Comparison of ENCODE assay signal across 14 cellular contexts in the genomic region with DNA sequence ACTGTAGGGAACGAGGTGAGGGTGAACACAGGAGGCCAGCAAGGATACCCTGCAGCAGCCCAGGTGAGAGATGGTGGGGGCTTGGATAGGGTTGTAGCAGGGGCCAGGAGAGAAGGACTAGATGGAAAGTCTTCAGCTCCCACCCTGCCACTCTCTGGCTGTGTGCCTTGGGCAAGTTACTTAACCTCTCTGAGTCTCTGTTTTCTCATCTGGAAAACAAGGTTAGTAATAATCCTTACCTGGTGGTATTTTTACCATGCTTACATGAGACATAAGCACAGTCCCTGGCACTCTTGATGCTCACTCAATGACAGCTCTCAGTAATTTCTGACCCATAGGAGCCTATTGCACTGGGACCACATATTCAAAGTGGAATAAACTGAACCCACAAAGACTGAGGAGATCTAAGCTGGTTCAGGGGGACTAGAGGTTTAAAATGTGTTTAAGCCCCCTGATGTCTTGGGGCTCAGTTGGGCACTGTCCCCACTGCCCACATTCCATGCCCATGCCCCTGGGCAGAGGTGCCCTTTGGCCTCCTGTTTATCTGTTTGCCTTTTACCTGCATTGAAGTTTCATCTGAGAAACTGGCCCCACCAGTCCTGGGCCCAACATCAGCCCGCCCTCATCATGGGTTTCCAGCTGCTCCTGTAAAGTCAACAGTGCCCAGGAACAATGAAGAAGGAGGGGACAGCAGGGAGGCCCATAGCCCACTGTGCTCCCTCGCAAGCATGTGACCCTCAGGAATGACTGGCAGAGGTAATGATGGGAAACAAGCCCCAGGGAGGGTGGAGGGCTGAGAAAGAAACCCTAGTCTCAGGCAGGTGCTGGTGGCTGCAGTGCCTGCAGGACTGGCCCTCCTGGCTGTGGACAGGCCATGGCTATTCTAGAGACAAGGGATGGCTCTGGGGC.
DNase-seq lines count a peak whose midpoint lies in the region; ATAC-seq and TF ChIP-seq lines count a peak whose summit lies in the region.
"Had no signal": no experiment of that assay in that cellular context is flagged by ENCODE, and none has a peak within 500 bp of the region (broad histone marks: within the 10 kb centered on the region; RNA-seq: fewer than 3 reads in every experiment).

No MANE protein-coding gene starts in this region.

- no peak overlapping the region for H2BK120ac ChIP-seq in mesendoderm (ENCODE audit: low read depth, low read length)

- WGBS in mesendoderm (ENCODE audit: extremely low coverage, insufficient coverage, low lambda C conversion rate) = no CpG with 5 or more reads among the region's 3 CpGs
- WGBS in esophagus squamous epithelium, 2 donors = 82 to 86% methylated on average over 1 to 3 of the region's 3 CpGs

- H3K27ac ChIP-seq in mesendoderm (ENCODE audit: low read depth, low read length) = no peak overlapping the region
- H3K27ac ChIP-seq in esophagus squamous epithelium = no peak overlapping the region
- H3K27ac ChIP-seq: adrenal gland, tibial nerve had no signal

- TF ChIP-seq POLR2A in esophagus squamous epithelium (IDR thresholded peaks at IDR 0.05) = no peak

- no peak overlapping the region for H3K18ac ChIP-seq in mesendoderm (ENCODE audit: low read length)

- no peak overlapping the region for H3K23ac ChIP-seq in mesendoderm (ENCODE audit: low read length)

- no peak overlapping the region for H3K9ac ChIP-seq in mesendoderm (ENCODE audit: low read length)

- intact Hi-C loops in esophagus squamous epithelium (cut with DNase I) = no loop called here

- no peak overlapping the region for H4K8ac ChIP-seq in mesendoderm (ENCODE audit: low read depth, low read length)

- H2BK15ac ChIP-seq in mesendoderm (replicated peaks; ENCODE audit: low read depth) = no peak overlapping the region

- H2BK5ac ChIP-seq in mesendoderm (ENCODE audit: low read length) = no peak overlapping the region

- H3K4ac ChIP-seq in mesendoderm (ENCODE audit: low read depth, low read length) = no peak overlapping the region

- no peaks in the 10 kb centered on the region for H3K9me3 ChIP-seq in esophagus squamous epithelium
- H3K9me3 ChIP-seq: adrenal gland, tibial nerve had no signal

- in situ Hi-C loops in Caki2 (cut with HindIII; ENCODE audit: low pct_unique_long_range_greater_than_20kb, low sequenced_read_pairs) = no loop called here

- no peak for TF ChIP-seq CTCF in esophagus squamous epithelium (IDR thresholded peaks at IDR 0.05)

- no peak overlapping the region for H4K5ac ChIP-seq in mesendoderm (ENCODE audit: low read length)

- H3K36me3 ChIP-seq in mesendoderm (ENCODE audit: control insufficient read depth, insufficient read depth, low read length) (no peaks in the 10 kb centered on the region), esophagus squamous epithelium (no peaks in the 10 kb centered on the region)
- H3K36me3 ChIP-seq: adrenal gland, tibial nerve had no signal

- no peak for ATAC-seq in stimulated activated naive CD8-positive, alpha-beta T cell treated with anti-CD3 and anti-CD28 coated beads, Interleukin-15, Interleukin-2, amounts not matched to agents 100 U/mL and 50 U/mL, for 24 hours
- ATAC-seq in GM19324 (IDR thresholded peaks at IDR 0.05; ENCODE audit: low FRiP score, unreplicated experiment) = no peak
- ATAC-seq: activated T-cell treated with anti-CD3 and anti-CD28 coated beads, Interleukin-2, amount 50 U/mL, for 72 hours; Panc1 had no signal

- H3K79me2 ChIP-seq in mesendoderm (ENCODE audit: control insufficient read depth, insufficient read depth, low read length) = no peaks in the 10 kb centered on the region

- peaks cover 2% of the 10 kb centered on the region for H3K4me1 ChIP-seq in mesendoderm (ENCODE audit: control insufficient read depth, low read depth, low read length)
- peaks cover 0 to 6% (median 0%) of the 10 kb centered on the region in 3 donors for H3K4me1 ChIP-seq in esophagus squamous epithelium
- H3K4me1 ChIP-seq: adrenal gland had no signal

- H2AK5ac ChIP-seq in mesendoderm (ENCODE audit: low read length) = no peak overlapping the region

- H3K4me2 ChIP-seq in mesendoderm (ENCODE audit: low read length) = no peak overlapping the region

- no peak overlapping the region for H3K56ac ChIP-seq in mesendoderm (ENCODE audit: low read length)

- H3K79me1 ChIP-seq in mesendoderm (ENCODE audit: low read length) = no peaks in the 10 kb centered on the region

- DNase-seq in Caki2 (ENCODE audit: low read depth) = peak; percentile 11
- peak; percentile 12 for DNase-seq in NCI-H1105 (lab: John Stamatoyannopoulos, UW)
- peak; percentile 95 for DNase-seq in NCI-H748 treated with DMSO at 0.1 percent for 48 hours (lab: John Stamatoyannopoulos, UW)
- DNase-seq in mesendoderm = peak; percentile 62
- DNase-seq in esophagus squamous epithelium (lab: John Stamatoyannopoulos, UW) = no peak
- DNase-seq in stimulated activated naive CD8-positive, alpha-beta T cell treated with anti-CD3 and anti-CD28 coated beads, Interleukin-15, Interleukin-2, amounts not matched to agents 100 U/mL and 50 U/mL, for 24 hours = no peak
- DNase-seq in SW 1271 (lab: John Stamatoyannopoulos, UW) = no peak
- DNase-seq: activated CD4-positive, alpha-beta T cell treated with anti-CD3 and anti-CD28 coated beads, Interleukin-2, amount 50 U/mL, for 1 hour; activated T-cell treated with anti-CD3 and anti-CD28 coated beads, Interleukin-2, amount 50 U/mL, for 72 hours; adrenal gland; mesenchymal stem cell had no signal

- H3K4me3 ChIP-seq in mesendoderm (ENCODE audit: low read length) (no peak overlapping the region), esophagus squamous epithelium (no peak overlapping the region)
- H3K4me3 ChIP-seq: adrenal gland, tibial nerve had no signal

- no peaks in the 10 kb centered on the region for H3K27me3 ChIP-seq in mesendoderm (ENCODE audit: insufficient read depth, low read length, poor library complexity)
- H3K27me3 ChIP-seq in esophagus squamous epithelium = peaks cover 0 to 14% (median 0%) of the 10 kb centered on the region in 4 donors
- H3K27me3 ChIP-seq: adrenal gland, tibial nerve had no signal

Comparison
In these comparisons a context has a peak if more than half of its experiments do, and no peak if none do; other contexts are left out.
1. DNase-seq: peak in Caki2 (single experiment), NCI-H1105 (single experiment), NCI-H748 treated with DMSO at 0.1 percent for 48 hours (single experiment) and mesendoderm (single experiment); none in esophagus squamous epithelium (single experiment), stimulated activated naive CD8-positive, alpha-beta T cell treated with anti-CD3 and anti-CD28 coated beads, Interleukin-15, Interleukin-2, amounts not matched to agents 100 U/mL and 50 U/mL, for 24 hours (single experiment) and SW 1271 (0 of 2).